ENCODE assay signal across 19 cellular contexts in the genomic region with DNA sequence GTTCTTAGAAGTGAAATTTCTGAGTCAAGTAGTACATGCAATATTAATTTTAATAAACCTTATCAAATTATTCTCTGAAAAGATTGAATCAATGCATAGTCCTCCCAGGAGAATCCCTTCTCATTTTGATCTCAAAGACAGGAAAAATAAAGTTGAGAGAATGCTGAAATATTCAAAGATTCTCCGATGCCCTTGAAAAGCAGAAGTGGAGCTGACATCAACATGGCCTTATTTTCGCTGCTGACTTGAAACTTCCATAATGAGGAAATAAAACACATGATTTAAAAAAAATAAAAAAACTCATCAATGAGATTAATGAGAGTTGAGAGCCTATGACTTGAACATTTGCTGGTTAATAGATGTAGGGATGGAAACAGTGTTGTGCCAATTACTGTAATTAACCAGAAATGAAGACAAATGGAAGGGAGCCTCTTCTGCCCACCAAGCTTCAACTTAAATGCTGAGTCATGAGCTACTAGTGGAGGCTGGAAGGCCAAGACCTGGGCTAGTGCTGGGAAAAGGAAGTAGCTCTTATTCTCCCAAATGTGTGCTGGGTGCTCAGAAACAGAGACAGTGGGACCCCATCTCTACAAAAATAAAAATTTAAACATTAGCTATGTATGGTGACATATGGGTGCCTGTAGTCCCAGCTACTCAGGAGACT.
DNase-seq lines count a peak whose midpoint lies in the region; ATAC-seq, FAIRE-seq and TF ChIP-seq lines count a peak whose summit lies in the region.
"Had no signal": no experiment of that assay in that cellular context is flagged by ENCODE, and none has a peak within 500 bp of the region (broad histone marks: within the 10 kb centered on the region; RNA-seq: fewer than 3 reads in every experiment).

No MANE protein-coding gene starts in this region.

- 100% methylated on average over 2 of the region's 2 CpGs; no CpG with 5 or more reads in 1 of the 2 experiments for WGBS in H1 (ENCODE audit: extremely low coverage in 1 of 2, insufficient coverage in 1 of 2, insufficient read length in 1 of 2, insufficient replicate concordance in 2 of 2, low coverage in 1 of 2, low lambda C conversion rate in 2 of 2, missing lambda C conversion rate in 1 of 2), 2 experiments
- WGBS in pancreas, 2 donors = 71 to 74% methylated on average over 2 of the region's 2 CpGs

- no peak for TF ChIP-seq EP300 in H1 (IDR thresholded peaks at IDR 0.05; ENCODE audit: borderline replicate concordance in 1 of 2, low read depth in 2 of 2, low read length in 2 of 2)

- intact Hi-C loops in pancreas (cut with DNase I) = no loop called here

- H4K20me1 ChIP-seq in H1 (replicated peaks in 1 of 2; ENCODE audit: control insufficient read depth in 1 of 2, insufficient read depth in 2 of 2, low read length in 2 of 2) = no peaks in the 10 kb centered on the region

- CTCF ChIA-PET in H1 (lab: Charles Lee; ENCODE audit: partially characterized antibody) = interaction anchor here (0.6 to 0.7 kb wide), 3 partner anchors 451 to 849 kb away, joined by 3 to 7 read pairs (median 4); no protein-coding TSS in a partner anchor

- H3K4me3 ChIP-seq in H1 (ENCODE audit: extremely low read depth in 1 of 4, insufficient read depth in 2 of 4, low read depth in 3 of 4, low read length in 4 of 4) (no peak overlapping the region), pancreas (no peak overlapping the region)

- H2AFZ ChIP-seq in H1 (ENCODE audit: low read length) = peak overlapping the region; percentile 59; the same call in 1 of the 2 replicates

- H3K4me2 ChIP-seq in H1 (ENCODE audit: insufficient read depth in 1 of 2, low read depth in 2 of 2, low read length in 2 of 2) = no peak overlapping the region

- FAIRE-seq in H1 (lab: Jason Lieb, UNC) (no peak), pancreas (lab: Jason Lieb, UNC) (no peak)
- FAIRE-seq: GM12891 had no signal

- no peak overlapping the region for H3K4ac ChIP-seq in H1 (replicated peaks; ENCODE audit: insufficient read length, low read depth, low read length)

- H2BK15ac ChIP-seq in H1 (ENCODE audit: low read length) = no peak overlapping the region

- H2AK5ac ChIP-seq in H1 (ENCODE audit: low read depth, low read length) = no peak overlapping the region

- H3K36me3 ChIP-seq in H1 (ENCODE audit: control insufficient read depth in 2 of 4, insufficient read depth in 4 of 4, low read length in 3 of 4) = no peaks in the 10 kb centered on the region
- H3K36me3 ChIP-seq in pancreas = no peaks in the 10 kb centered on the region

- H3K4me1 ChIP-seq in H1 (replicated peaks in 1 of 4; ENCODE audit: control insufficient read depth in 3 of 4, insufficient read depth in 4 of 4, low read length in 3 of 4) (no peaks in the 10 kb centered on the region), pancreas (no peaks in the 10 kb centered on the region)

- POLR2A ChIA-PET in H1 (lab: Charles Lee; ENCODE audit: partially characterized antibody) = interaction anchor here (1.0 kb wide), 1 partner anchor 15 kb away, joined by 3 read pairs; no protein-coding TSS in a partner anchor

- H2BK120ac ChIP-seq in H1 (replicated peaks; ENCODE audit: low read depth, low read length) = no peak overlapping the region

- no peak overlapping the region for H3K14ac ChIP-seq in H1 (ENCODE audit: insufficient read length)

- TF ChIP-seq POLR2A in H1 (IDR thresholded peaks at IDR 0.05; ENCODE audit: control extremely low read depth in 1 of 2, low read depth in 2 of 2, low read length in 2 of 2) = no peak

- no peak for ATAC-seq in pancreas
- ATAC-seq: Panc1 had no signal

- H2BK12ac ChIP-seq in H1 (ENCODE audit: low read depth, low read length) = no peak overlapping the region

- no peak overlapping the region for H3K9ac ChIP-seq in H1 (replicated peaks in 1 of 4; ENCODE audit: extremely low read depth in 1 of 4, low read depth in 3 of 4, low read length in 3 of 4)

- H3K9me3 ChIP-seq in H1 (ENCODE audit: insufficient read depth in 2 of 2, low read depth in 1 of 2, low read length in 1 of 2) = no peaks in the 10 kb centered on the region
- H3K9me3 ChIP-seq in pancreas = no peaks in the 10 kb centered on the region

- H3K23ac ChIP-seq in H1 (ENCODE audit: insufficient read length) = no peak overlapping the region

- no peak overlapping the region for H3K18ac ChIP-seq in H1 (ENCODE audit: extremely low read depth, low read length)

- TF ChIP-seq CTCF in H1 (IDR thresholded peaks at IDR 0.05; ENCODE audit: control extremely low read depth in 1 of 3, insufficient read depth in 1 of 3, low read depth in 1 of 3, low read length in 3 of 3) (no peak), pancreas (IDR thresholded peaks at IDR 0.05) (no peak)

- no peaks in the 10 kb centered on the region for H3K79me1 ChIP-seq in H1 (ENCODE audit: low read depth, low read length)

- H3K27ac ChIP-seq in H1 (ENCODE audit: low read depth, low read length) (no peak overlapping the region), pancreas (no peak overlapping the region)

- H2BK20ac ChIP-seq in H1 (ENCODE audit: low read length) = no peak overlapping the region

- H2BK5ac ChIP-seq in H1 (ENCODE audit: low read depth, low read length) = no peak overlapping the region

- no peak overlapping the region for H3K56ac ChIP-seq in H1 (replicated peaks; ENCODE audit: insufficient read length, low read depth, low read length)

- no peak overlapping the region for H4K91ac ChIP-seq in H1 (replicated peaks; ENCODE audit: insufficient read length, low read length)

- no peak for TF ChIP-seq RAD21 in H1 (IDR thresholded peaks at IDR 0.05 in 1 of 2, conservative IDR thresholded peaks at IDR 0.05 in 1 of 2; ENCODE audit: low read depth in 2 of 2, low read length in 2 of 2)

- H3K23me2 ChIP-seq in H1 (ENCODE audit: low read depth, low read length) = no peaks in the 10 kb centered on the region; the same call in 1 of the 2 replicates

- DNase-seq in SIG-M5 treated with dmso at 0.1 percent for 504 hours (lab: John Stamatoyannopoulos, UW; ENCODE audit: unreplicated experiment) = peak; percentile 5
- DNase-seq in SIG-M5 (lab: John Stamatoyannopoulos, UW) = no peak
- DNase-seq in MV-4-11 (lab: John Stamatoyannopoulos, UW) = peak; percentile 77
- peak; percentile 23 for DNase-seq in OCI-M1 (lab: John Stamatoyannopoulos, UW)
- no peak for DNase-seq in H1 (ENCODE audit: low read depth in 1 of 2, low spot score in 2 of 2)
- DNase-seq in stimulated activated CD4-positive, alpha-beta T cell treated with anti-CD3 and anti-CD28 coated beads, Interleukin-4, amount 100 ng/mL, for 4 hours = no peak
- no peak for DNase-seq in pancreas
- DNase-seq in DMS153 (lab: John Stamatoyannopoulos, UW) = no peak
- DNase-seq: 8988T; Calu3; CD4-positive, alpha-beta memory T cell; DMS53; EL; H7; NCI-H1092 treated with DMSO at 0.1 percent for 48 hours; NCI-H2081; NCI-H446 treated with DMSO at 0.1 percent for 48 hours had no signal

- no peak overlapping the region for H4K5ac ChIP-seq in H1 (ENCODE audit: insufficient read length, low read depth, low read length)

- no peaks in the 10 kb centered on the region for H3K79me2 ChIP-seq in H1 (ENCODE audit: control insufficient read depth in 1 of 2, insufficient read depth in 2 of 2, low read length in 2 of 2)

- H4K8ac ChIP-seq in H1 (ENCODE audit: extremely low read depth, insufficient read depth, low read length) = no peak overlapping the region

- H3K27me3 ChIP-seq in H1 (replicated peaks in 1 of 4; ENCODE audit: control insufficient read depth in 3 of 4, extremely low read depth in 1 of 4, insufficient read depth in 3 of 4, low read length in 3 of 4) (no peaks in the 10 kb centered on the region), pancreas (no peaks in the 10 kb centered on the region)

TF ChIP-seq in H1, 55 proteins besides CTCF, POLR2A, EP300 and RAD21:
- TF ChIP-seq BACH1 (IDR thresholded peaks at IDR 0.05; ENCODE audit: low read length) (peak; percentile 76), NANOG (IDR thresholded peaks at IDR 0.05; ENCODE audit: insufficient read depth, low read depth, low read length, poor library complexity, severe bottlenecking) (no peak), HDAC6 (IDR thresholded peaks at IDR 0.05; ENCODE audit: low read depth, low read length) (no peak), CHD1 (IDR thresholded peaks at IDR 0.05; ENCODE audit: low read depth, low read length) (no peak), RFX5 (IDR thresholded peaks at IDR 0.05; ENCODE audit: borderline replicate concordance, low read depth, low read length) (no peak), MAFK (IDR thresholded peaks at IDR 0.05; ENCODE audit: low read depth, low read length) (peak; percentile 72), SUZ12 (IDR thresholded peaks at IDR 0.05; ENCODE audit: low read length) (no peak), TCF12 (IDR thresholded peaks at IDR 0.05; ENCODE audit: low read depth, low read length) (no peak)

Comparison
In these comparisons a context has a peak if more than half of its experiments do, and no peak if none do; other contexts are left out.
1. DNase-seq: peak in SIG-M5 treated with dmso at 0.1 percent for 504 hours (single experiment), MV-4-11 (single experiment) and OCI-M1 (single experiment); none in SIG-M5 (single experiment), H1 (0 of 2), stimulated activated CD4-positive, alpha-beta T cell treated with anti-CD3 and anti-CD28 coated beads, Interleukin-4, amount 100 ng/mL, for 4 hours (0 of 2), pancreas (0 of 6) and DMS153 (single experiment).